In the genomic region with DNA sequence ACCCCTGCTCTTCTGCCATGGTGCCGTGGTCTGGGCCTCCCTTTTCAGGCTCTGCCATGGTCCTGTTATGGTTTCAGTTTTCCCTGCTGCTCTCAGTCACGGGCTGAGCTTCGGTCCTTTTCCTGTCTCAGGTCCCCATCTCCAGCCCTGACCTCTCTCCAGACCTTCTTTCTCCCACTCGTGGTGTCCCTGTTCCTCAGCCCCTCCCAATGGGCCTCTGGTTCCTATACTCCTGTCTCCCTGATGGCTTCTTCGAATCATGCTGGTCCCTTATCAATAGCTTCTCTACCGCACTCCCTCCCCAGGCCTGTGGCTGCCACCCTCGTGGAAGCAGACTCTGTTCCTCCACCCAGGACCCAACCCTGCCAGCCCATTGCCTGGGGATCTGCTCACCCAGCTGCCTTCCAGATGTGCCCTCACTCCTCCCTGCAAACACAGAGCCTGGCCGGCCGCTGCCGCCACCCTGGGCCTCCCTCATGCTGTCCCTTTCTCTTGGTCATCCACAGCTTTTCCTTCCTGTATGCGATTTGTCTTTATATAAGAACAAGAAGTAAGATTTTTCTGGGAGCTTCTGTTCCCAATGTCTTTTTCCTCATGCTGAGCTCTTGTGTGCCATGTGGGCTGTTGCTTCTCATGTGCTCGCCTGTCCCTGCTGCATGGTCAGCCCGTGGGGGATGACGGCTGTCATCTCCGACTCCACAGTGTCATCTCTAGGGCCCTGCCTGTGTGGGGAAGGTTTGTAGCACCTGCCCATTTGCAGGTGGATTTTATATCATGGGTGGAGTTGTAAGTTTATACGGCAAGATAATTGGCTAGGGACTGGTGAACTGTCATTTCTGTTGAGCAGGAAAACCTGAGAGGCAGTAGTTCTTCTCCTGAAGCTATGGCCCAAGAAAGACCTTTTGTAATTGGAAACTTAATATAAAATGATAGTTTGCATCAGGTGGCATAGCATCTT, we compare ENCODE assay signal across 30 cellular contexts.
"Had no signal": no experiment of that assay in that cellular context is flagged by ENCODE, and none has a peak within 500 bp of the region (broad histone marks: within the 10 kb centered on the region; RNA-seq: fewer than 3 reads in every experiment).

No MANE protein-coding gene starts in this region.

- H3K27me3 Mint-ChIP-seq: activated naive CD4-positive, alpha-beta T cell treated with anti-CD3 and anti-CD28 coated beads, Interleukin-2, amount 50 U/mL, for 24 hours; progenitor cell of endocrine pancreas; stimulated activated naive CD8-positive, alpha-beta T cell treated with anti-CD3 and anti-CD28 coated beads, Interleukin-15, Interleukin-2, amounts not matched to agents 100 ng/mL and 50 ng/mL, for 24 hours had no signal

- H3K9me3 ChIP-seq: adrenal gland, body of pancreas, colonic mucosa, neutrophil, ovary, right lobe of liver, thyroid gland, upper lobe of left lung, vagina had no signal

- H3K36me3 ChIP-seq: colonic mucosa, ovary, thyroid gland had no signal

- H3K27ac ChIP-seq: adrenal gland, body of pancreas, colonic mucosa, neutrophil, ovary, right lobe of liver, thyroid gland, upper lobe of left lung, vagina, VCaP had no signal

- H3K4me3 Mint-ChIP-seq: activated naive CD4-positive, alpha-beta T cell treated with anti-CD3 and anti-CD28 coated beads, Interleukin-2, amount 50 U/mL, for 24 hours; nephron; stimulated activated naive CD8-positive, alpha-beta T cell treated with anti-CD3 and anti-CD28 coated beads, Interleukin-15, Interleukin-2, amounts not matched to agents 100 ng/mL and 50 ng/mL, for 24 hours; T-helper 1 cell treated with Interleukin-12 subunit alpha and Interleukin-12 subunit beta and Interleukin-4 antibody, amounts not matched to agents 30 μg/mL and 1 μg/mL, for 36 hours had no signal

- H3K4me1 Mint-ChIP-seq: nephron had no signal

- H3K9me3 Mint-ChIP-seq: activated naive CD4-positive, alpha-beta T cell treated with anti-CD3 and anti-CD28 coated beads, Interleukin-2, amount 50 U/mL, for 24 hours; nephron; stimulated activated naive CD8-positive, alpha-beta T cell treated with anti-CD3 and anti-CD28 coated beads, Interleukin-15, Interleukin-2, amounts not matched to agents 100 ng/mL and 50 ng/mL, for 24 hours; T-helper 1 cell treated with Interleukin-12 subunit alpha and Interleukin-12 subunit beta and Interleukin-4 antibody, amounts not matched to agents 30 μg/mL and 1 μg/mL, for 36 hours had no signal

- H3K4me1 ChIP-seq: adrenal gland, body of pancreas, colonic mucosa, right lobe of liver, thyroid gland, vagina had no signal

- H3K4me3 ChIP-seq: adrenal gland, body of pancreas, colonic mucosa, dorsolateral prefrontal cortex, ovary, right lobe of liver, thyroid gland, upper lobe of left lung, vagina had no signal

- DNase-seq: activated CD4-positive, alpha-beta T cell treated with anti-CD3 and anti-CD28 coated beads for 48 hours; activated CD4-positive, alpha-beta T cell treated with anti-CD3 and anti-CD28 coated beads, Interleukin-2, amount 50 U/mL, for 48 hours; activated CD8-positive, alpha-beta memory T cell treated with anti-CD3 and anti-CD28 coated beads for 24 hours; activated gamma-delta T cell treated with Interleukin-2 at 50 U/mL for 16 hours; adrenal gland; aorta; body of pancreas; colonic mucosa; dorsolateral prefrontal cortex; effector memory CD4-positive, alpha-beta T cell; erythroblast; islet precursor cell; left ventricle myocardium superior; ovary; right lobe of liver; stimulated activated CD4-positive, alpha-beta T cell treated with anti-CD3 and anti-CD28 coated beads, Interleukin-2, amount 100 ng/mL, for 48 hours; substantia nigra; SW 1271; T-helper 9 cell; thyroid gland had no signal

- H3K27ac Mint-ChIP-seq: activated naive CD4-positive, alpha-beta T cell treated with anti-CD3 and anti-CD28 coated beads, Interleukin-2, amount 50 U/mL, for 24 hours; nephron; progenitor cell of endocrine pancreas; stimulated activated naive CD8-positive, alpha-beta T cell treated with anti-CD3 and anti-CD28 coated beads, Interleukin-15, Interleukin-2, amounts not matched to agents 100 ng/mL and 50 ng/mL, for 24 hours; T-helper 1 cell treated with Interleukin-12 subunit alpha and Interleukin-12 subunit beta and Interleukin-4 antibody, amounts not matched to agents 30 μg/mL and 1 μg/mL, for 36 hours had no signal

- H3K27me3 ChIP-seq: adrenal gland, body of pancreas, colonic mucosa, dorsolateral prefrontal cortex, neutrophil, ovary, right lobe of liver, thyroid gland, upper lobe of left lung, vagina had no signal

- ATAC-seq: activated CD4-positive, CD25-positive, alpha-beta regulatory T cell treated with anti-CD3 and anti-CD28 coated beads, Interleukin-2, amount 50 U/mL, for 24 hours; body of pancreas; left ventricle myocardium superior; right lobe of liver had no signal
